38 cellular contexts compared by ENCODE assay signal in genomic region chr7:132730126-132730525, GRCh38.
"Had no signal": no experiment of that assay in that cellular context is flagged by ENCODE, and none has a peak within 500 bp of the region (broad histone marks: within the 10 kb centered on the region; RNA-seq: fewer than 3 reads in every experiment).

No MANE protein-coding gene starts in this region.

- H3K36me3 ChIP-seq: adrenal gland, ascending aorta, brain microvascular endothelial cell, breast epithelium, cardiac muscle cell had no signal

- H3K27me3 ChIP-seq: adrenal gland, ascending aorta, body of pancreas, brain microvascular endothelial cell, breast epithelium, cardiac muscle cell had no signal

- ATAC-seq: activated naive CD4-positive, alpha-beta T cell treated with anti-CD3 and anti-CD28 coated beads, Interleukin-2, amount 50 U/mL, for 72 hours; activated naive CD8-positive, alpha-beta T cell treated with anti-CD3 and anti-CD28 coated beads, Interleukin-2, amount 50 U/mL, for 24 hours; activated T-cell treated with anti-CD3 and anti-CD28 coated beads, Interleukin-2, amount 50 U/mL, for 4 hours; body of pancreas had no signal

- H3K9me3 ChIP-seq: adrenal gland, ascending aorta, body of pancreas, breast epithelium had no signal

- H3K4me1 Mint-ChIP-seq: activated naive CD4-positive, alpha-beta T cell treated with anti-CD3 and anti-CD28 coated beads, Interleukin-2, amount 50 U/mL, for 24 hours; activated naive CD8-positive, alpha-beta T cell treated with anti-CD3 and anti-CD28 coated beads for 36 hours; activated naive CD8-positive, alpha-beta T cell treated with anti-CD3 and anti-CD28 coated beads, Interleukin-2, amount 10 ng/mL, durations not matched to agents 7 days and 5 days; activated naive CD8-positive, alpha-beta T cell treated with anti-CD3 and anti-CD28 coated beads, Interleukin-2, amount 50 U/mL, for 24 hours; brain; central memory CD8-positive, alpha-beta T cell had no signal

- DNase-seq: activated effector memory CD4-positive, alpha-beta T cell treated with anti-CD3 and anti-CD28 coated beads, Interleukin-2, amount 50 U/mL, for 16 hours; activated effector memory CD4-positive, alpha-beta T cell treated with Interleukin-2 at 50 U/mL for 16 hours; activated gamma-delta T cell; activated gamma-delta T cell treated with Interleukin-2 at 50 U/mL for 16 hours; activated naive CD4-positive, alpha-beta T cell; activated naive CD4-positive, alpha-beta T cell treated with anti-CD3 and anti-CD28 coated beads for 36 hours; activated naive CD4-positive, alpha-beta T cell treated with anti-CD3 and anti-CD28 coated beads, Interleukin-2, amount 10 ng/mL, durations not matched to agents 7 days and 5 days; activated naive CD4-positive, alpha-beta T cell treated with anti-CD3 and anti-CD28 coated beads, Interleukin-2, amount 50 U/mL, for 16 hours; activated naive CD4-positive, alpha-beta T cell treated with Interleukin-2 at 50 U/mL for 16 hours; activated naive CD8-positive, alpha-beta T cell treated with anti-CD3 and anti-CD28 coated beads for 36 hours; activated naive CD8-positive, alpha-beta T cell treated with anti-CD3 and anti-CD28 coated beads, Interleukin-2, amount 10 ng/mL, durations not matched to agents 7 days and 5 days; activated naive CD8-positive, alpha-beta T cell treated with anti-CD3 and anti-CD28 coated beads, Interleukin-2, amount 50 U/mL, for 24 hours; activated T-cell treated with anti-CD3 and anti-CD28 coated beads for 4 hours; activated T-cell treated with anti-CD3 and anti-CD28 coated beads, Interleukin-2, amount 50 U/mL, for 1 hour; activated T-cell treated with anti-CD3 and anti-CD28 coated beads, Interleukin-2, amount 50 U/mL, for 24 hours; activated T-cell treated with anti-CD3 and anti-CD28 coated beads, Interleukin-2, amount 50 U/mL, for 4 hours; activated T-cell treated with anti-CD3 and anti-CD28 coated beads, Interleukin-2, amount 50 U/mL, for 48 hours; activated T-cell treated with anti-CD3 and anti-CD28 coated beads, Interleukin-2, amount 50 U/mL, for 72 hours; adrenal gland; amniotic stem cell; amygdala; anterior cingulate cortex; aorta; body of pancreas; brain microvascular endothelial cell; caudate nucleus; central memory CD4-positive, alpha-beta T cell; cerebellar nuclear complex had no signal

- H3K4me1 ChIP-seq: adrenal gland, ascending aorta, body of pancreas, breast epithelium had no signal

- H3K4me3 Mint-ChIP-seq: activated naive CD4-positive, alpha-beta T cell treated with anti-CD3 and anti-CD28 coated beads for 36 hours; activated naive CD4-positive, alpha-beta T cell treated with anti-CD3 and anti-CD28 coated beads, Interleukin-2, amount 10 ng/mL, durations not matched to agents 7 days and 5 days; activated naive CD4-positive, alpha-beta T cell treated with anti-CD3 and anti-CD28 coated beads, Interleukin-2, amount 50 U/mL, for 24 hours; activated naive CD8-positive, alpha-beta T cell; activated naive CD8-positive, alpha-beta T cell treated with anti-CD3 and anti-CD28 coated beads for 36 hours; activated naive CD8-positive, alpha-beta T cell treated with anti-CD3 and anti-CD28 coated beads, Interleukin-2, amount 10 ng/mL, durations not matched to agents 7 days and 5 days; activated naive CD8-positive, alpha-beta T cell treated with anti-CD3 and anti-CD28 coated beads, Interleukin-2, amount 50 U/mL, for 24 hours; activated T-cell treated with anti-CD3 and anti-CD28 coated beads, Interleukin-2, amount 50 U/mL, for 24 hours; activated T-cell treated with anti-CD3 and anti-CD28 coated beads, Interleukin-2, amount 50 U/mL, for 4 hours; activated T-cell treated with anti-CD3 and anti-CD28 coated beads, Interleukin-2, amount 50 U/mL, for 72 hours; activated T-helper 1 cell treated with anti-CD3 and anti-CD28 coated beads, Interleukin-12 subunit alpha, Interleukin-12 subunit beta, Interleukin-2, Interleukin-4 antibody, amounts not matched to agents 30 ng/mL and 10 ng/mL and 1 ng/mL, durations not matched to agents 14 hours and 24 hours and 36 hours; brain; central memory CD8-positive, alpha-beta T cell had no signal

- H3K27ac ChIP-seq: adrenal gland, ascending aorta, body of pancreas, brain microvascular endothelial cell, breast epithelium, cardiac muscle cell had no signal

- H3K27ac Mint-ChIP-seq: activated naive CD4-positive, alpha-beta T cell treated with anti-CD3 and anti-CD28 coated beads for 36 hours; activated naive CD4-positive, alpha-beta T cell treated with anti-CD3 and anti-CD28 coated beads, Interleukin-2, amount 10 ng/mL, durations not matched to agents 7 days and 5 days; activated naive CD4-positive, alpha-beta T cell treated with anti-CD3 and anti-CD28 coated beads, Interleukin-2, amount 50 U/mL, for 24 hours; activated naive CD8-positive, alpha-beta T cell; activated naive CD8-positive, alpha-beta T cell treated with anti-CD3 and anti-CD28 coated beads for 36 hours; activated naive CD8-positive, alpha-beta T cell treated with anti-CD3 and anti-CD28 coated beads, Interleukin-2, amount 10 ng/mL, durations not matched to agents 7 days and 5 days; activated naive CD8-positive, alpha-beta T cell treated with anti-CD3 and anti-CD28 coated beads, Interleukin-2, amount 50 U/mL, for 24 hours; activated T-cell treated with anti-CD3 and anti-CD28 coated beads, Interleukin-2, amount 50 U/mL, for 24 hours; activated T-cell treated with anti-CD3 and anti-CD28 coated beads, Interleukin-2, amount 50 U/mL, for 72 hours; activated T-helper 1 cell treated with anti-CD3 and anti-CD28 coated beads, Interleukin-12 subunit alpha, Interleukin-12 subunit beta, Interleukin-2, Interleukin-4 antibody, amounts not matched to agents 30 ng/mL and 10 ng/mL and 1 ng/mL, durations not matched to agents 14 hours and 24 hours and 36 hours; activated T-helper 2 cell treated with anti-CD3 and anti-CD28 coated beads, Interferon-gamma antibody, Interleukin-2, Interleukin-4, amounts not matched to agents 10 μg/mL and 5 μg/mL and 100 μg/mL, durations not matched to agents 14 hours and 24 hours and 36 hours; brain had no signal

- H3K36me3 Mint-ChIP-seq: activated naive CD4-positive, alpha-beta T cell treated with anti-CD3 and anti-CD28 coated beads, Interleukin-2, amount 10 ng/mL, durations not matched to agents 7 days and 5 days; activated naive CD4-positive, alpha-beta T cell treated with anti-CD3 and anti-CD28 coated beads, Interleukin-2, amount 50 U/mL, for 24 hours; activated naive CD4-positive, alpha-beta T cell treated with anti-CD3 and anti-CD28 coated beads, Interleukin-2, amount 50 U/mL, for 72 hours; activated naive CD8-positive, alpha-beta T cell; activated naive CD8-positive, alpha-beta T cell treated with anti-CD3 and anti-CD28 coated beads for 36 hours; activated naive CD8-positive, alpha-beta T cell treated with anti-CD3 and anti-CD28 coated beads, Interleukin-2, amount 10 ng/mL, durations not matched to agents 7 days and 5 days; brain had no signal

- H3K9me3 Mint-ChIP-seq: activated naive CD4-positive, alpha-beta T cell treated with anti-CD3 and anti-CD28 coated beads for 36 hours; activated naive CD4-positive, alpha-beta T cell treated with anti-CD3 and anti-CD28 coated beads, Interleukin-2, amount 10 ng/mL, durations not matched to agents 7 days and 5 days; activated naive CD4-positive, alpha-beta T cell treated with anti-CD3 and anti-CD28 coated beads, Interleukin-2, amount 50 U/mL, for 24 hours; activated naive CD4-positive, alpha-beta T cell treated with anti-CD3 and anti-CD28 coated beads, Interleukin-2, amount 50 U/mL, for 72 hours; activated naive CD8-positive, alpha-beta T cell treated with anti-CD3 and anti-CD28 coated beads for 36 hours; activated naive CD8-positive, alpha-beta T cell treated with anti-CD3 and anti-CD28 coated beads, Interleukin-2, amount 50 U/mL, for 24 hours; activated T-cell treated with anti-CD3 and anti-CD28 coated beads, Interleukin-2, amount 50 U/mL, for 24 hours; activated T-cell treated with anti-CD3 and anti-CD28 coated beads, Interleukin-2, amount 50 U/mL, for 4 hours; activated T-cell treated with anti-CD3 and anti-CD28 coated beads, Interleukin-2, amount 50 U/mL, for 72 hours; activated T-helper 1 cell treated with anti-CD3 and anti-CD28 coated beads, Interleukin-12 subunit alpha, Interleukin-12 subunit beta, Interleukin-2, Interleukin-4 antibody, amounts not matched to agents 30 ng/mL and 10 ng/mL and 1 ng/mL, durations not matched to agents 14 hours and 24 hours and 36 hours; activated T-helper 2 cell treated with anti-CD3 and anti-CD28 coated beads, Interferon-gamma antibody, Interleukin-2, Interleukin-4, amounts not matched to agents 10 μg/mL and 5 μg/mL and 100 μg/mL, durations not matched to agents 14 hours and 24 hours and 36 hours; central memory CD8-positive, alpha-beta T cell had no signal

- H3K4me3 ChIP-seq: adrenal gland, ascending aorta, body of pancreas, breast epithelium, cardiac muscle cell had no signal

- H3K27me3 Mint-ChIP-seq: activated naive CD4-positive, alpha-beta T cell treated with anti-CD3 and anti-CD28 coated beads, Interleukin-2, amount 10 ng/mL, durations not matched to agents 7 days and 5 days; activated naive CD4-positive, alpha-beta T cell treated with anti-CD3 and anti-CD28 coated beads, Interleukin-2, amount 50 U/mL, for 24 hours; activated naive CD8-positive, alpha-beta T cell; activated naive CD8-positive, alpha-beta T cell treated with anti-CD3 and anti-CD28 coated beads for 36 hours; activated naive CD8-positive, alpha-beta T cell treated with anti-CD3 and anti-CD28 coated beads, Interleukin-2, amount 50 U/mL, for 24 hours had no signal
